In genomic region chr22:41917906-41918791, GRCh38 we compare ENCODE assay signal across 9 cellular contexts. TPM values are rescaled to one million over a fixed set of nuclear protein-coding genes. Genes with fewer than 3 reads are reported as not detected.
DNase-seq lines count a peak whose midpoint lies in the region; ATAC-seq and TF ChIP-seq lines count a peak whose summit lies in the region.
"Had no signal": no experiment of that assay in that cellular context is flagged by ENCODE, and none has a peak within 500 bp of the region (broad histone marks: within the 10 kb centered on the region; RNA-seq: fewer than 3 reads in every experiment).

No MANE protein-coding gene starts in this region.

- peaks cover 0 to 40% (median 9%) of the 10 kb centered on the region in 4 donors for H3K4me1 Mint-ChIP-seq in CD4-positive, CD25-positive, alpha-beta regulatory T cell

- H3K36me3 Mint-ChIP-seq in CD4-positive, CD25-positive, alpha-beta regulatory T cell = no peaks in the 10 kb centered on the region

- peak overlapping the region; percentile 44 to 74 (median 68) for H3K4me3 Mint-ChIP-seq in CD4-positive, CD25-positive, alpha-beta regulatory T cell

- no peaks in the 10 kb centered on the region for H3K9me3 ChIP-seq in CD4-positive, CD25-positive, alpha-beta regulatory T cell (ENCODE audit: control insufficient read depth in 2 of 2, low read length in 2 of 2)
- H3K9me3 ChIP-seq in prostate gland = no peaks in the 10 kb centered on the region

- H3K9me3 Mint-ChIP-seq in CD4-positive, CD25-positive, alpha-beta regulatory T cell = no peaks in the 10 kb centered on the region
- H3K9me3 Mint-ChIP-seq: central memory CD8-positive, alpha-beta T cell had no signal

- H3K27me3 ChIP-seq in CD4-positive, CD25-positive, alpha-beta regulatory T cell (ENCODE audit: control insufficient read depth, insufficient read depth, low read length) = peaks cover 8% of the 10 kb centered on the region
- peaks cover 9% of the 10 kb centered on the region for H3K27me3 ChIP-seq in prostate gland (replicated peaks; ENCODE audit: insufficient read depth)

- 69% methylated on average over 23 of the region's 23 CpGs for WGBS in prostate gland

- TF ChIP-seq POLR2A in GM18951 (IDR thresholded peaks at IDR 0.05; ENCODE audit: extremely low read depth, insufficient read depth, insufficient read length) = peak; percentile 32
- TF ChIP-seq POLR2A in prostate gland (IDR thresholded peaks at IDR 0.05) = no peak

- in situ Hi-C loops in GM18951 (cut with MboI; ENCODE audit: low sequenced_read_pairs, unreplicated experiment) = no loop called here

- peak overlapping the region in 2 of 3 donors; percentile 12 to 76 for H3K27ac Mint-ChIP-seq in CD4-positive, CD25-positive, alpha-beta regulatory T cell

- peaks cover 37% of the 10 kb centered on the region for H3K4me1 ChIP-seq in CD4-positive, CD25-positive, alpha-beta regulatory T cell (ENCODE audit: control insufficient read depth, insufficient read depth, low read length, poor library complexity, severe bottlenecking)
- H3K4me1 ChIP-seq in prostate gland (replicated peaks) = no peaks in the 10 kb centered on the region

- intact Hi-C loops in left cardiac atrium (cut with DNase I) = no loop called here
- intact Hi-C loops in prostate gland (cut with DNase I) = no loop called here

- no peaks in the 10 kb centered on the region for H3K36me3 ChIP-seq in CD4-positive, CD25-positive, alpha-beta regulatory T cell (ENCODE audit: control insufficient read depth, insufficient read depth, low read length)
- no peaks in the 10 kb centered on the region for H3K36me3 ChIP-seq in prostate gland

- ATAC-seq in CD4-positive, CD25-positive, alpha-beta regulatory T cell (ENCODE audit: low read depth in 2 of 2) = no peak
- ATAC-seq in left cardiac atrium = peak in 1 of 2 donors; percentile 5
- no peak for ATAC-seq in GM18519 (IDR thresholded peaks at IDR 0.05; ENCODE audit: low FRiP score, unreplicated experiment)

- peaks cover 47% of the 10 kb centered on the region for H3K27me3 Mint-ChIP-seq in CD4-positive, CD25-positive, alpha-beta regulatory T cell

- no peak overlapping the region for H3K27ac ChIP-seq in CD4-positive, CD25-positive, alpha-beta regulatory T cell (ENCODE audit: insufficient read depth, low read length, poor library complexity, severe bottlenecking)
- H3K27ac ChIP-seq in prostate gland = no peak overlapping the region

- no peak for TF ChIP-seq CTCF in prostate gland (IDR thresholded peaks at IDR 0.05)

- H3K4me3 ChIP-seq in CD4-positive, CD25-positive, alpha-beta regulatory T cell (ENCODE audit: low read depth, low read length) = no peak overlapping the region
- H3K4me3 ChIP-seq in prostate gland = no peak overlapping the region

- DNase-seq in CD4-positive, CD25-positive, alpha-beta regulatory T cell = no peak
- DNase-seq in SHP77 (lab: John Stamatoyannopoulos, UW) = peak; percentile 55 to 72
- DNase-seq in left cardiac atrium = peak; percentile 75
- no peak for DNase-seq in prostate gland (ENCODE audit: low spot score)
- no peak for DNase-seq in islet precursor cell
- no peak for DNase-seq in activated CD4-positive, CD25-positive, alpha-beta regulatory T cell treated with anti-CD3 and anti-CD28 coated beads, Interleukin-2, amount 50 U/mL, for 72 hours

RNA-seq across cellular contexts. Expression of gene SHISA8, which starts 3.3 kb away (rescaled TPM):
- total RNA-seq in CD4-positive, CD25-positive, alpha-beta regulatory T cell = 0.27 TPM
- polyA plus RNA-seq in CD4-positive, CD25-positive, alpha-beta regulatory T cell = under 1 TPM in 1 of 4 donors, not detected in 3; 0.28 TPM
- total RNA-seq in left cardiac atrium (1 to 10 TPM; 1.1 to 3.3 TPM), prostate gland (not detected)

RNA-seq across cellular contexts. Expression of gene TNFRSF13C, which starts 8.5 kb away (rescaled TPM):
- 10.1 TPM for total RNA-seq in CD4-positive, CD25-positive, alpha-beta regulatory T cell
- 1 to 10 TPM; 1.2 to 3.6 (median 2.0) TPM for polyA plus RNA-seq in CD4-positive, CD25-positive, alpha-beta regulatory T cell
- total RNA-seq in left cardiac atrium (under 1 TPM; 0.29 to 0.44 TPM), prostate gland (under 1 TPM; 0.17 to 0.36 TPM)

RNA-seq across cellular contexts. Expression of gene CENPM, which starts 28.8 kb away (rescaled TPM):
- 33.9 TPM for total RNA-seq in CD4-positive, CD25-positive, alpha-beta regulatory T cell
- polyA plus RNA-seq in CD4-positive, CD25-positive, alpha-beta regulatory T cell = 10 to 100 TPM; 52.9 to 75.7 (median 65.8) TPM
- total RNA-seq in left cardiac atrium (1 to 10 TPM in 1 of 2 donors, under 1 TPM in 1; 0.79 to 2.0 TPM), prostate gland (10 to 100 TPM; 10.3 to 10.8 TPM)

RNA-seq across cellular contexts. Expression of gene SEPTIN3, which starts 51.1 kb away (rescaled TPM):
- total RNA-seq in CD4-positive, CD25-positive, alpha-beta regulatory T cell = 0.67 TPM
- under 1 TPM in 3 of 4 donors, not detected in 1; 0.11 to 0.49 (median 0.39) TPM for polyA plus RNA-seq in CD4-positive, CD25-positive, alpha-beta regulatory T cell
- total RNA-seq in left cardiac atrium (under 1 TPM; 0.09 to 0.24 TPM), prostate gland (1 to 10 TPM in 1 of 2 donors, under 1 TPM in 1; 0.46 to 2.3 TPM)

Comparison
In these comparisons a context has a peak if more than half of its experiments do, and no peak if none do; other contexts are left out.
1. DNase-seq: peak in SHP77 (2 of 2) and left cardiac atrium (single experiment); none in CD4-positive, CD25-positive, alpha-beta regulatory T cell (0 of 3), prostate gland (single experiment), islet precursor cell (single experiment) and activated CD4-positive, CD25-positive, alpha-beta regulatory T cell treated with anti-CD3 and anti-CD28 coated beads, Interleukin-2, amount 50 U/mL, for 72 hours (single experiment).